In genomic region chr4:140242357-140243284, GRCh38 we compare ENCODE assay signal across 8 cellular contexts.
DNase-seq lines count a peak whose midpoint lies in the region; ATAC-seq, FAIRE-seq and TF ChIP-seq lines count a peak whose summit lies in the region.

No MANE protein-coding gene starts in this region.

- H3K36me3 Mint-ChIP-seq in CD4-positive, CD25-positive, alpha-beta regulatory T cell: no peaks in the 10 kb centered on the region
- H3K36me3 Mint-ChIP-seq in activated naive CD8-positive, alpha-beta T cell treated with anti-CD3 and anti-CD28 coated beads, Interleukin-2, amount 50 U/mL, for 24 hours (ENCODE audit: low read depth): no peaks in the 10 kb centered on the region

- H3K9me3 ChIP-seq in CD4-positive, CD25-positive, alpha-beta regulatory T cell (ENCODE audit: control insufficient read depth in 2 of 2, low read length in 2 of 2): no peaks in the 10 kb centered on the region
- H3K9me3 ChIP-seq in vagina: no peaks in the 10 kb centered on the region

- peak; percentile 77 for FAIRE-seq in HTR-8/SVneo (lab: Jason Lieb, UNC)

- peaks cover 9% of the 10 kb centered on the region for H3K4me1 ChIP-seq in CD4-positive, CD25-positive, alpha-beta regulatory T cell (ENCODE audit: control insufficient read depth, insufficient read depth, low read length, poor library complexity, severe bottlenecking)
- H3K4me1 ChIP-seq in vagina: peaks cover 33% of the 10 kb centered on the region

- peak overlapping the region in 2 of 4 donors; percentile 59 to 60 for H3K4me3 Mint-ChIP-seq in CD4-positive, CD25-positive, alpha-beta regulatory T cell
- H3K4me3 Mint-ChIP-seq in activated naive CD8-positive, alpha-beta T cell treated with anti-CD3 and anti-CD28 coated beads, Interleukin-2, amount 50 U/mL, for 24 hours: peak overlapping the region; percentile 50
- peak overlapping the region; percentile 72 to 77 for H3K4me3 Mint-ChIP-seq in stimulated activated naive CD8-positive, alpha-beta T cell treated with anti-CD3 and anti-CD28 coated beads, Interleukin-15, amount 100 ng/mL, for 72 hours

- peak in 1 of 3 donors; percentile 11 for DNase-seq in CD4-positive, CD25-positive, alpha-beta regulatory T cell
- DNase-seq in HTR-8/SVneo (ENCODE audit: insufficient read length, low spot score) (no peak), vagina (ENCODE audit: extremely low spot score in 2 of 2) (no peak)
- no peak for DNase-seq in activated naive CD8-positive, alpha-beta T cell treated with anti-CD3 and anti-CD28 coated beads, Interleukin-2, amount 50 U/mL, for 24 hours
- no peak for DNase-seq in stimulated activated naive CD8-positive, alpha-beta T cell treated with anti-CD3 and anti-CD28 coated beads, Interleukin-15, amount 100 ng/mL, for 72 hours
- no peak for DNase-seq in stimulated activated CD4-positive, alpha-beta T cell treated with anti-CD3 and anti-CD28 coated beads, Interleukin-12 subunit alpha, Interleukin-12 subunit beta, amount 100 ng/mL, for 4 hours

- peak overlapping the region; percentile 10 for H3K4me3 ChIP-seq in CD4-positive, CD25-positive, alpha-beta regulatory T cell (ENCODE audit: low read depth, low read length)
- H3K4me3 ChIP-seq in vagina: peak overlapping the region in 1 of 2 donors; percentile 5

- no peak overlapping the region for H3K27ac ChIP-seq in CD4-positive, CD25-positive, alpha-beta regulatory T cell (ENCODE audit: insufficient read depth, low read length, poor library complexity, severe bottlenecking)
- H3K27ac ChIP-seq in vagina: no peak overlapping the region

- H3K27ac Mint-ChIP-seq in CD4-positive, CD25-positive, alpha-beta regulatory T cell: peak overlapping the region; percentile 12 to 84 (median 72)
- peak overlapping the region; percentile 58 for H3K27ac Mint-ChIP-seq in activated naive CD8-positive, alpha-beta T cell treated with anti-CD3 and anti-CD28 coated beads, Interleukin-2, amount 50 U/mL, for 24 hours
- H3K27ac Mint-ChIP-seq in stimulated activated naive CD8-positive, alpha-beta T cell treated with anti-CD3 and anti-CD28 coated beads, Interleukin-15, amount 100 ng/mL, for 72 hours: peak overlapping the region; percentile 52 to 79

- H3K36me3 ChIP-seq in CD4-positive, CD25-positive, alpha-beta regulatory T cell (ENCODE audit: control insufficient read depth, insufficient read depth, low read length): no peaks in the 10 kb centered on the region
- no peaks in the 10 kb centered on the region for H3K36me3 ChIP-seq in vagina

- H3K9me3 Mint-ChIP-seq in CD4-positive, CD25-positive, alpha-beta regulatory T cell: no peaks in the 10 kb centered on the region
- no peaks in the 10 kb centered on the region for H3K9me3 Mint-ChIP-seq in activated naive CD8-positive, alpha-beta T cell treated with anti-CD3 and anti-CD28 coated beads, Interleukin-2, amount 50 U/mL, for 24 hours
- H3K9me3 Mint-ChIP-seq in stimulated activated naive CD8-positive, alpha-beta T cell treated with anti-CD3 and anti-CD28 coated beads, Interleukin-15, amount 100 ng/mL, for 72 hours: no peaks in the 10 kb centered on the region

- intact Hi-C loops in vagina (cut with DNase I): no loop called here

- ATAC-seq in CD4-positive, CD25-positive, alpha-beta regulatory T cell (ENCODE audit: low read depth in 2 of 2): peak; percentile 14 to 16
- ATAC-seq in GM19467 (IDR thresholded peaks at IDR 0.05; ENCODE audit: unreplicated experiment) (peak; percentile 34), GM18861 (IDR thresholded peaks at IDR 0.05; ENCODE audit: unreplicated experiment) (no peak)
- peak; percentile 44 for ATAC-seq in activated naive CD8-positive, alpha-beta T cell treated with anti-CD3 and anti-CD28 coated beads, Interleukin-2, amount 50 U/mL, for 24 hours
- peak; percentile 58 for ATAC-seq in stimulated activated naive CD8-positive, alpha-beta T cell treated with anti-CD3 and anti-CD28 coated beads, Interleukin-15, amount 100 ng/mL, for 72 hours

- peaks cover 6% of the 10 kb centered on the region for H3K27me3 Mint-ChIP-seq in CD4-positive, CD25-positive, alpha-beta regulatory T cell
- no peaks in the 10 kb centered on the region for H3K27me3 Mint-ChIP-seq in activated naive CD8-positive, alpha-beta T cell treated with anti-CD3 and anti-CD28 coated beads, Interleukin-2, amount 50 U/mL, for 24 hours
- peaks cover 9% of the 10 kb centered on the region for H3K27me3 Mint-ChIP-seq in stimulated activated naive CD8-positive, alpha-beta T cell treated with anti-CD3 and anti-CD28 coated beads, Interleukin-15, amount 100 ng/mL, for 72 hours

- peaks cover 2% of the 10 kb centered on the region for H3K27me3 ChIP-seq in CD4-positive, CD25-positive, alpha-beta regulatory T cell (ENCODE audit: control insufficient read depth, insufficient read depth, low read length)
- no peaks in the 10 kb centered on the region for H3K27me3 ChIP-seq in vagina

- TF ChIP-seq CTCF in vagina (IDR thresholded peaks at IDR 0.05): no peak

- no peak for TF ChIP-seq POLR2A in vagina (IDR thresholded peaks at IDR 0.05)

- H3K4me1 Mint-ChIP-seq in CD4-positive, CD25-positive, alpha-beta regulatory T cell: peaks cover 7 to 26% (median 13%) of the 10 kb centered on the region in 4 donors
- peaks cover 29% of the 10 kb centered on the region for H3K4me1 Mint-ChIP-seq in activated naive CD8-positive, alpha-beta T cell treated with anti-CD3 and anti-CD28 coated beads, Interleukin-2, amount 50 U/mL, for 24 hours
- peaks cover 25% of the 10 kb centered on the region for H3K4me1 Mint-ChIP-seq in stimulated activated naive CD8-positive, alpha-beta T cell treated with anti-CD3 and anti-CD28 coated beads, Interleukin-15, amount 100 ng/mL, for 72 hours
